In the genomic region with DNA sequence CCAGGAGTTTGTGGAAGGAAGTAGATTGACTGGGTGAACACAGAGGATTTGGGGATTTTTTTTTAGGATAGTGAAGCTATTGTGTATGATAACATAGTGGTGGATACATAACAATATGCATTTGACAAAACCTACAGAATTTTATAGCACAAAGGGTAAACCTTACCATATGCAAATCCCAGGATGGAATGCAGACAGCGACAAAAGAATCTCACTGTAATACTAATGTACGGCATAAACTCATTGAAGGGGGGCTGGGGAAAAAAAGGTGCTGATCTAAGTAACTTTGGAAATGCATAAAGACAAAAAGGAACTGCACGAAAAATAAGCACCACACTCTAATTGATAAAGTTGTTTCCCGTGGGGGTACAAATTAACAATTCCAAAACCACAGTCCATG, we compare ENCODE assay signal across 1 cellular context.
TF ChIP-seq lines count a peak whose summit lies in the region.

No MANE protein-coding gene starts in this region.

TF ChIP-seq in GM23338, 12 proteins besides CTCF, POLR2A, EP300 and RAD21:
- TF ChIP-seq NANOG (IDR thresholded peaks at IDR 0.05; ENCODE audit: borderline replicate concordance) (no peak), REST (IDR thresholded peaks at IDR 0.05; ENCODE audit: unreplicated experiment) (no peak), EZH2phosphoT487 (IDR thresholded peaks at IDR 0.05; ENCODE audit: unreplicated experiment) (no peak), STAT1 (IDR thresholded peaks at IDR 0.05; ENCODE audit: unreplicated experiment) (no peak), EZH2 (IDR thresholded peaks at IDR 0.05; ENCODE audit: low read depth, unreplicated experiment) (no peak), POLR2AphosphoS5 (IDR thresholded peaks at IDR 0.05; ENCODE audit: low read depth) (no peak), ETS1 (IDR thresholded peaks at IDR 0.05) (no peak)
